Comparison of ENCODE assay signal across 8 cellular contexts in the genomic region with DNA sequence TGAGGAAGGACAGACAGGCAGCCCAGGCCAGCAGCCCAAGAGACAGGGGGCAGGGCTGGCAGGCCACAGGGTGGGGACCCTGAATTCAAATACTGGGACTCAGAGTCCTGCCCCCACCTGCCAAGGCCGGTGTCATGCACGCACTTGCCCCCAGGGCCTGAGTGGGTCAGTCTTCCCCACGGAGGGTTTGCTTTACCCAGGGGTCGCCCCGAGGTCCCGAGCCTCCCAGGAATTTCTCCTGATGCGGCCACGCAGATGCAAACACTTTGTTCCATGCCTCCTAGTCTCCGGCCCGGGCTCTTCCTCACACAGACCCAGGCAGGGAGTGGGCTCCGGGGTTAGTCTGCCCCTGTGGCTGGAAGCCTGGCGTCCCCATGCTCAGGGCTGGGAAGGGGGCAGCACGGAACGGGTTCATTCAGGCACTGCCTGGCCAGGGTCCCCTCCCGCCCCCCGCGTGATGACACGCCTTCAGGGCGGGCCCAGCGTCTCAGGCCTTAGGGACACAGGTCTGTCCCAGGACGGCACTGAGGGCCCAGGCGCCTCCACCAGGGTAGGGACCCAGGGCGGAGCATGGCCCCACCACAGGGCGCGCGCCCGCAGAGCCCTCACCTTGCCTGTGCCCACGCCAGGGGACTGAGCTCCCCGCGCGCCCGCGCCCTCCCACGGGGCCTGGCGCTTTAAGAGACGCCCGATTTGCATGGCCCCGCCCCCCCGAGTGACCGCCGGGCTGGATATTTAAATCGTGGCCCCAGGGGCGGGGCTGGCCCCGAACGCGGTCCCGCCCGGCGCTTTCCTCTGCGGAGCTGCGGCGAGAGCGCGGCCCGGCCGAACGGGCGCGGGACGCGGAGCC. TPM values are rescaled to one million over a fixed set of nuclear protein-coding genes. Genes with fewer than 3 reads are reported as not detected.
DNase-seq lines count a peak whose midpoint lies in the region; ATAC-seq and TF ChIP-seq lines count a peak whose summit lies in the region.

A gene (plus strand): TSS at position 763 of the 850 bp plus-strand sequence. CDS start 220 bp downstream, outside the sequence.

- no peak within 1 kb of the TSS for H3K4me3 Mint-ChIP-seq in activated T-helper 2 cell treated with anti-CD3 and anti-CD28 coated beads, Interferon-gamma antibody, Interleukin-2, Interleukin-4, amounts not matched to agents 10 μg/mL and 5 μg/mL and 100 μg/mL, durations not matched to agents 14 hours and 24 hours and 36 hours (ENCODE audit: low read depth)
- H3K4me3 Mint-ChIP-seq in naive thymus-derived CD4-positive, alpha-beta T cell, result peak within 1 kb of the TSS; percentile 65 to 94 (median 78)
- H3K4me3 Mint-ChIP-seq in stimulated activated naive CD8-positive, alpha-beta T cell treated with anti-CD3 and anti-CD28 coated beads, Interleukin-15, amount 100 ng/mL, for 72 hours, result peak within 1 kb of the TSS; percentile 57 to 79

- peaks cover 0 to under 1% (median 0%) of the 10 kb centered on the region in 3 experiments for H3K9me3 ChIP-seq in naive thymus-derived CD4-positive, alpha-beta T cell (ENCODE audit: control insufficient read depth in 2 of 3, low read length in 3 of 3)

- intact Hi-C loops in activated T-helper 2 cell treated with anti-CD3 and anti-CD28 coated beads, Interferon-gamma antibody, Interleukin-2, Interleukin-4, amounts not matched to agents 10 μg/mL and 5 μg/mL and 100 μg/mL, durations not matched to agents 14 hours and 24 hours and 36 hours (cut with micrococcal nuclease), result no loop called here
- intact Hi-C loops in naive thymus-derived CD4-positive, alpha-beta T cell (cut with micrococcal nuclease), result loop anchor here (1.0 to 5.0 kb wide), 2 partner anchors 38 to 39 kb away; no protein-coding TSS in a partner anchor

- no peaks in the 10 kb centered on the region for H3K4me1 ChIP-seq in naive thymus-derived CD4-positive, alpha-beta T cell (ENCODE audit: control insufficient read depth in 2 of 2, insufficient read depth in 2 of 2, low read length in 2 of 2)

- H3K36me3 Mint-ChIP-seq in activated T-helper 2 cell treated with anti-CD3 and anti-CD28 coated beads, Interferon-gamma antibody, Interleukin-2, Interleukin-4, amounts not matched to agents 10 μg/mL and 5 μg/mL and 100 μg/mL, durations not matched to agents 14 hours and 24 hours and 36 hours (ENCODE audit: low read depth), result no peaks in the 10 kb centered on the region
- peaks cover 0 to 2% (median 0%) of the 10 kb centered on the region in 5 donors for H3K36me3 Mint-ChIP-seq in naive thymus-derived CD4-positive, alpha-beta T cell

- no peaks in the 10 kb centered on the region for H3K27me3 ChIP-seq in naive thymus-derived CD4-positive, alpha-beta T cell (ENCODE audit: control insufficient read depth in 2 of 2, insufficient read depth in 2 of 2, low read length in 2 of 2)

- CTCF ChIA-PET in naive thymus-derived CD4-positive, alpha-beta T cell (lab: Charles Lee), result no interaction called here

- H3K4me3 ChIP-seq in naive thymus-derived CD4-positive, alpha-beta T cell (ENCODE audit: low read length), result peak within 1 kb of the TSS; percentile 31

- POLR2A ChIA-PET in naive thymus-derived CD4-positive, alpha-beta T cell (lab: Charles Lee), result interaction anchor here (0.6 kb wide), 1 partner anchor 151 kb away, joined by 3 read pairs; a partner anchor contains a TSS

- peak within 1 kb of the TSS; percentile 32; the same call in 1 of the 2 replicates for H3K27ac ChIP-seq in 22Rv1
- H3K27ac ChIP-seq in naive thymus-derived CD4-positive, alpha-beta T cell (ENCODE audit: low read depth, low read length), result peak within 1 kb of the TSS; percentile 48

- no peaks in the 10 kb centered on the region for H3K36me3 ChIP-seq in naive thymus-derived CD4-positive, alpha-beta T cell (ENCODE audit: control insufficient read depth in 2 of 3, insufficient read depth in 3 of 3, low read length in 3 of 3)

- DNase-seq in GOT3 (lab: John Stamatoyannopoulos, UW) (peak; percentile 21), NOMO-1 treated with dmso at 0.1 percent for 144 hours (lab: John Stamatoyannopoulos, UW; ENCODE audit: unreplicated experiment) (peak; percentile 71), fibroblast of peridontal ligament (ENCODE audit: extremely low read depth) (peak; percentile 71)
- DNase-seq in activated T-helper 2 cell treated with anti-CD3 and anti-CD28 coated beads, Interferon-gamma antibody, Interleukin-2, Interleukin-4, amounts not matched to agents 10 μg/mL and 5 μg/mL and 100 μg/mL, durations not matched to agents 14 hours and 24 hours and 36 hours (ENCODE audit: low spot score), result peak; percentile 56
- DNase-seq in naive thymus-derived CD4-positive, alpha-beta T cell, result peak in 6 of 9 donors; percentile 25 to 73 (median 45)
- peak; percentile 66 to 69 for DNase-seq in stimulated activated naive CD8-positive, alpha-beta T cell treated with anti-CD3 and anti-CD28 coated beads, Interleukin-15, amount 100 ng/mL, for 72 hours

- H3K27ac Mint-ChIP-seq in activated T-helper 2 cell treated with anti-CD3 and anti-CD28 coated beads, Interferon-gamma antibody, Interleukin-2, Interleukin-4, amounts not matched to agents 10 μg/mL and 5 μg/mL and 100 μg/mL, durations not matched to agents 14 hours and 24 hours and 36 hours, result no peak within 1 kb of the TSS
- H3K27ac Mint-ChIP-seq in naive thymus-derived CD4-positive, alpha-beta T cell, result peak within 1 kb of the TSS in 7 of 9 donors; percentile 18 to 96 (median 78)
- H3K27ac Mint-ChIP-seq in stimulated activated naive CD8-positive, alpha-beta T cell treated with anti-CD3 and anti-CD28 coated beads, Interleukin-15, amount 100 ng/mL, for 72 hours, result no peak within 1 kb of the TSS

- peaks cover 32% of the 10 kb centered on the region for H3K27me3 Mint-ChIP-seq in activated T-helper 2 cell treated with anti-CD3 and anti-CD28 coated beads, Interferon-gamma antibody, Interleukin-2, Interleukin-4, amounts not matched to agents 10 μg/mL and 5 μg/mL and 100 μg/mL, durations not matched to agents 14 hours and 24 hours and 36 hours (ENCODE audit: low read depth)
- peaks cover 0 to 33% (median 20%) of the 10 kb centered on the region in 5 donors for H3K27me3 Mint-ChIP-seq in naive thymus-derived CD4-positive, alpha-beta T cell
- H3K27me3 Mint-ChIP-seq in stimulated activated naive CD8-positive, alpha-beta T cell treated with anti-CD3 and anti-CD28 coated beads, Interleukin-15, amount 100 ng/mL, for 72 hours, result peaks cover 9% of the 10 kb centered on the region

- ATAC-seq in naive thymus-derived CD4-positive, alpha-beta T cell, result peak; percentile 81
- peak; percentile 76 for ATAC-seq in stimulated activated naive CD8-positive, alpha-beta T cell treated with anti-CD3 and anti-CD28 coated beads, Interleukin-15, amount 100 ng/mL, for 72 hours
- ATAC-seq in HG02852 (IDR thresholded peaks at IDR 0.05; ENCODE audit: unreplicated experiment), result no peak

- no peaks in the 10 kb centered on the region for H3K9me3 Mint-ChIP-seq in activated T-helper 2 cell treated with anti-CD3 and anti-CD28 coated beads, Interferon-gamma antibody, Interleukin-2, Interleukin-4, amounts not matched to agents 10 μg/mL and 5 μg/mL and 100 μg/mL, durations not matched to agents 14 hours and 24 hours and 36 hours
- H3K9me3 Mint-ChIP-seq in naive thymus-derived CD4-positive, alpha-beta T cell, result peaks cover 0 to 1% (median 0%) of the 10 kb centered on the region in 11 donors
- H3K9me3 Mint-ChIP-seq in stimulated activated naive CD8-positive, alpha-beta T cell treated with anti-CD3 and anti-CD28 coated beads, Interleukin-15, amount 100 ng/mL, for 72 hours, result peaks cover 0 to 9% of the 10 kb centered on the region in 2 donors

- TF ChIP-seq CTCF in 22Rv1 (IDR thresholded peaks at IDR 0.05), result no peak

- no peaks in the 10 kb centered on the region for H3K4me1 Mint-ChIP-seq in activated T-helper 2 cell treated with anti-CD3 and anti-CD28 coated beads, Interferon-gamma antibody, Interleukin-2, Interleukin-4, amounts not matched to agents 10 μg/mL and 5 μg/mL and 100 μg/mL, durations not matched to agents 14 hours and 24 hours and 36 hours (ENCODE audit: low read depth)
- peaks cover 4 to 17% (median 11%) of the 10 kb centered on the region in 7 donors for H3K4me1 Mint-ChIP-seq in naive thymus-derived CD4-positive, alpha-beta T cell
- peaks cover 40% of the 10 kb centered on the region for H3K4me1 Mint-ChIP-seq in stimulated activated naive CD8-positive, alpha-beta T cell treated with anti-CD3 and anti-CD28 coated beads, Interleukin-15, amount 100 ng/mL, for 72 hours

RNA-seq across cellular contexts. Expression of the gene that starts here (rescaled TPM):
- 1.5 and 1.7 TPM in 2 replicates for total RNA-seq in activated T-helper 2 cell treated with anti-CD3 and anti-CD28 coated beads, Interferon-gamma antibody, Interleukin-2, Interleukin-4, amounts not matched to agents 10 μg/mL and 5 μg/mL and 100 μg/mL, durations not matched to agents 14 hours and 24 hours and 36 hours
- 100 to 1,000 TPM in 1 of 5 experiments, 10 to 100 TPM in 4; 20.3 to 120 (median 56.3) TPM for total RNA-seq in naive thymus-derived CD4-positive, alpha-beta T cell
- 1 to 10 TPM; 1.0 to 1.4 TPM for polyA plus RNA-seq in naive thymus-derived CD4-positive, alpha-beta T cell

Comparison
In these comparisons a context has a peak if more than half of its experiments do, and no peak if none do; other contexts are left out.
1. DNase-seq: peak in every context shown above with its lines; median percentile 71 in NOMO-1 treated with dmso at 0.1 percent for 144 hours; 71 in fibroblast of peridontal ligament; 68 in stimulated activated naive CD8-positive, alpha-beta T cell treated with anti-CD3 and anti-CD28 coated beads, Interleukin-15, amount 100 ng/mL, for 72 hours; 56 in activated T-helper 2 cell treated with anti-CD3 and anti-CD28 coated beads, Interferon-gamma antibody, Interleukin-2, Interleukin-4, amounts not matched to agents 10 μg/mL and 5 μg/mL and 100 μg/mL, durations not matched to agents 14 hours and 24 hours and 36 hours; 45 in naive thymus-derived CD4-positive, alpha-beta T cell; 21 in GOT3.
2. H3K27ac Mint-ChIP-seq: peak in naive thymus-derived CD4-positive, alpha-beta T cell (7 of 9); none in activated T-helper 2 cell treated with anti-CD3 and anti-CD28 coated beads, Interferon-gamma antibody, Interleukin-2, Interleukin-4, amounts not matched to agents 10 μg/mL and 5 μg/mL and 100 μg/mL, durations not matched to agents 14 hours and 24 hours and 36 hours (single experiment) and stimulated activated naive CD8-positive, alpha-beta T cell treated with anti-CD3 and anti-CD28 coated beads, Interleukin-15, amount 100 ng/mL, for 72 hours (0 of 2).